18 cellular contexts compared by ENCODE assay signal in genomic region chr20:37773260-37773825, GRCh38.
DNase-seq lines count a peak whose midpoint lies in the region; ATAC-seq and TF ChIP-seq lines count a peak whose summit lies in the region.
"Had no signal": no experiment of that assay in that cellular context is flagged by ENCODE, and none has a peak within 500 bp of the region (broad histone marks: within the 10 kb centered on the region; RNA-seq: fewer than 3 reads in every experiment).

No MANE protein-coding gene starts in this region.

- no CpG with 5 or more reads among the region's 1 CpG for WGBS in IMR-90 (ENCODE audit: extremely low coverage in 2 of 2, insufficient read length in 1 of 2), 2 experiments

- no peak overlapping the region for H4K91ac ChIP-seq in IMR-90 (ENCODE audit: insufficient read depth, low read depth, low read length)

- no peak overlapping the region for H2AK5ac ChIP-seq in IMR-90 (ENCODE audit: low read depth, low read length)

- no peak overlapping the region for H3K4me3 Mint-ChIP-seq in central memory CD8-positive, alpha-beta T cell
- H3K4me3 Mint-ChIP-seq in nephron progenitor cell, result no peak overlapping the region

- peaks cover 16% of the 10 kb centered on the region for H3K36me3 Mint-ChIP-seq in central memory CD8-positive, alpha-beta T cell (ENCODE audit: insufficient read depth)
- peaks cover 24% of the 10 kb centered on the region for H3K36me3 Mint-ChIP-seq in nephron progenitor cell (ENCODE audit: low read depth)

- no peak overlapping the region for H2BK20ac ChIP-seq in IMR-90 (ENCODE audit: low read depth, low read length)

- H3K23ac ChIP-seq in IMR-90 (ENCODE audit: low read depth, low read length), result no peak overlapping the region

- H3K9me3 ChIP-seq in IMR-90 (ENCODE audit: control insufficient read depth, insufficient read depth, low read length), result no peaks in the 10 kb centered on the region
- H3K9me3 ChIP-seq: HAP-1 had no signal

- BruUV-seq in IMR-90 (replicated peaks; lab: Mats Ljungman, UMichigan), result no TSS peak

- H3K4me1 ChIP-seq in IMR-90 (ENCODE audit: control insufficient read depth, insufficient read depth, low read length), result no peaks in the 10 kb centered on the region
- H3K4me1 ChIP-seq: HAP-1 had no signal

- ATAC-seq in IMR-90 (ENCODE audit: low read depth) (no peak), HG03460 (IDR thresholded peaks at IDR 0.05; ENCODE audit: unreplicated experiment) (no peak)
- no peak for ATAC-seq in central memory CD8-positive, alpha-beta T cell (replicated peaks; ENCODE audit: extremely low read depth, poor library complexity, severe bottlenecking)
- ATAC-seq: PC-3 had no signal

- no peak overlapping the region for H3K4me3 ChIP-seq in IMR-90 (ENCODE audit: insufficient read depth, low read depth, low read length)
- H3K4me3 ChIP-seq: HAP-1 had no signal

- H2BK15ac ChIP-seq in IMR-90 (ENCODE audit: low read depth, low read length), result no peak overlapping the region

- H2AK9ac ChIP-seq in IMR-90 (replicated peaks; ENCODE audit: low read depth, low read length, poor library complexity), result no peak overlapping the region

- dilution Hi-C loops in IMR-90 (cut with HindIII; ENCODE audit: low sequenced_read_pairs, unreplicated experiment), result no loop called here

- TF ChIP-seq POLR2A in IMR-90 (IDR thresholded peaks at IDR 0.05; ENCODE audit: low read depth, low read length), result no peak

- H3K9me3 Mint-ChIP-seq in central memory CD8-positive, alpha-beta T cell, result no peaks in the 10 kb centered on the region
- H3K9me3 Mint-ChIP-seq in nephron progenitor cell, result no peaks in the 10 kb centered on the region

- intact Hi-C loops in IMR-90 (cut with micrococcal nuclease), result no loop called here

- H3K27ac Mint-ChIP-seq in central memory CD8-positive, alpha-beta T cell (ENCODE audit: low read depth), result peak overlapping the region; percentile 80
- peak overlapping the region; percentile 77 for H3K27ac Mint-ChIP-seq in nephron progenitor cell

- no peaks in the 10 kb centered on the region; the same call in 1 of the 2 replicates for H3K9me1 ChIP-seq in IMR-90 (ENCODE audit: insufficient read depth, low read length)

- no peaks in the 10 kb centered on the region for H3K79me1 ChIP-seq in IMR-90 (ENCODE audit: low read depth in 1 of 2, low read length in 2 of 2)

- H2BK5ac ChIP-seq in IMR-90 (ENCODE audit: low read depth, low read length, poor library complexity, severe bottlenecking), result no peak overlapping the region

- POLR2A ChIA-PET in IMR-90 (lab: Charles Lee; ENCODE audit: unreplicated experiment), result no interaction called here

- in situ Hi-C loops in IMR-90 (cut with MboI; ENCODE audit: low sequenced_read_pairs), result no loop called here

- H3K36me3 ChIP-seq in IMR-90 (ENCODE audit: control insufficient read depth, insufficient read depth, low read length), result peaks cover 4% of the 10 kb centered on the region

- H3K56ac ChIP-seq in IMR-90 (ENCODE audit: extremely low read depth, insufficient read depth, low read length), result no peak overlapping the region

- H2AFZ ChIP-seq in IMR-90 (replicated peaks; ENCODE audit: low read length, poor library complexity), result no peak overlapping the region

- H3K14ac ChIP-seq in IMR-90 (replicated peaks; ENCODE audit: low read depth, low read length), result no peak overlapping the region

- H2BK120ac ChIP-seq in IMR-90 (ENCODE audit: low read depth, low read length), result no peak overlapping the region

- no peak overlapping the region for H4K8ac ChIP-seq in IMR-90 (ENCODE audit: low read depth in 2 of 2, low read length in 2 of 2)

- DNase-seq in NCI-H1105 treated with DMSO at 0.1 percent for 48 hours (lab: John Stamatoyannopoulos, UW), result peak; percentile 51
- DNase-seq in NCI-H1105 (lab: John Stamatoyannopoulos, UW), result no peak
- no peak for DNase-seq in IMR-90
- DNase-seq in central memory CD8-positive, alpha-beta T cell (ENCODE audit: low spot score in 2 of 2), result no peak
- no peak for DNase-seq in nephron progenitor cell
- DNase-seq in activated CD4-positive, alpha-beta T cell treated with anti-CD3 and anti-CD28 coated beads for 4 hours, result no peak
- no peak for DNase-seq in AG08396 (ENCODE audit: low spot score)
- DNase-seq: COR-L47, KBM-7, NCI-H1092 treated with DMSO at 0.1 percent for 48 hours, NCI-H187 treated with DMSO at 0.1 percent for 48 hours, NCI-H226, NCI-H526, PC-3 had no signal

- H4K20me1 ChIP-seq in IMR-90 (ENCODE audit: insufficient read depth, low read length), result no peaks in the 10 kb centered on the region

- H3K9ac ChIP-seq in IMR-90 (ENCODE audit: low read depth, low read length), result no peak overlapping the region

- H3K27ac ChIP-seq in IMR-90 (ENCODE audit: insufficient read depth, low read length), result no peak overlapping the region
- H3K27ac ChIP-seq: 22Rv1, C4-2B had no signal

- no peak overlapping the region for H4K5ac ChIP-seq in IMR-90 (ENCODE audit: low read depth, low read length)

- no peak overlapping the region for H3K4ac ChIP-seq in IMR-90 (ENCODE audit: low read depth, low read length)

- no peak overlapping the region for H3K4me2 ChIP-seq in IMR-90 (ENCODE audit: low read depth, low read length)

- no peak overlapping the region for H3K18ac ChIP-seq in IMR-90 (ENCODE audit: low read depth, low read length)

- TF ChIP-seq CTCF in IMR-90 (conservative IDR thresholded peaks at IDR 0.05; ENCODE audit: low read depth, low read length) (no peak), nephron progenitor cell (IDR thresholded peaks at IDR 0.05) (no peak)

- no peaks in the 10 kb centered on the region for H3K4me1 Mint-ChIP-seq in central memory CD8-positive, alpha-beta T cell
- no peaks in the 10 kb centered on the region for H3K4me1 Mint-ChIP-seq in nephron progenitor cell

- no peak for TF ChIP-seq RAD21 in IMR-90 (IDR thresholded peaks at IDR 0.05; ENCODE audit: low read length)

- CTCF ChIA-PET in IMR-90 (lab: Yijun Ruan, JAX), result interaction anchor here (1.0 kb wide), 1 partner anchor 22 kb away, joined by 3 read pairs; no protein-coding TSS in a partner anchor

- no peaks in the 10 kb centered on the region for H3K27me3 ChIP-seq in IMR-90 (ENCODE audit: control insufficient read depth, insufficient read depth, low read length)

- H3K27me3 Mint-ChIP-seq in central memory CD8-positive, alpha-beta T cell, result no peaks in the 10 kb centered on the region
- no peaks in the 10 kb centered on the region for H3K27me3 Mint-ChIP-seq in nephron progenitor cell (ENCODE audit: low read depth, poor library complexity)

TF ChIP-seq in IMR-90, 13 proteins besides CTCF, POLR2A, EP300 and RAD21:
- TF ChIP-seq CEBPB (IDR thresholded peaks at IDR 0.05; ENCODE audit: low read depth, low read length) (peak; percentile 89), ELK1 (IDR thresholded peaks at IDR 0.05; ENCODE audit: borderline replicate concordance, low read depth, low read length) (no peak)
